In genomic region chr6:131367206-131367873, GRCh38 we compare ENCODE assay signal across 23 cellular contexts.
DNase-seq lines count a peak whose midpoint lies in the region; ATAC-seq, FAIRE-seq and TF ChIP-seq lines count a peak whose summit lies in the region.
"Had no signal": no experiment of that assay in that cellular context is flagged by ENCODE, and none has a peak within 500 bp of the region (broad histone marks: within the 10 kb centered on the region; RNA-seq: fewer than 3 reads in every experiment).

No MANE protein-coding gene starts in this region.

- H2BK20ac ChIP-seq in H9 (ENCODE audit: low read depth, low read length, poor library complexity, severe bottlenecking): no peak overlapping the region

- H3K4me2 ChIP-seq in H9 (ENCODE audit: insufficient read depth, insufficient read length, low read length): no peak overlapping the region
- H3K4me2 ChIP-seq in HepG2 (ENCODE audit: low read depth, low read length): peak overlapping the region; percentile 15; the same call in 1 of the 2 replicates

- peak; percentile 81 for ATAC-seq in HepG2
- no peak for ATAC-seq in activated CD8-positive, alpha-beta T cell treated with anti-CD3 and anti-CD28 coated beads for 36 hours

- H3K9me3 Mint-ChIP-seq in H9: peaks cover 4 to 10% of the 10 kb centered on the region in 2 experiments
- H3K9me3 Mint-ChIP-seq in activated CD8-positive, alpha-beta T cell treated with anti-CD3 and anti-CD28 coated beads for 36 hours: no peaks in the 10 kb centered on the region

- TF ChIP-seq RAD21 in HepG2 (CRISPR knock-in tag; IDR thresholded peaks at IDR 0.05): no peak

- H3K36me3 ChIP-seq in SK-N-MC (ENCODE audit: insufficient read depth, low read length): no peaks in the 10 kb centered on the region
- H3K36me3 ChIP-seq in HepG2 (replicated peaks in 1 of 2; ENCODE audit: control insufficient read depth in 1 of 2, insufficient read depth in 2 of 2, low read length in 2 of 2): no peaks in the 10 kb centered on the region
- no peaks in the 10 kb centered on the region for H3K36me3 ChIP-seq in transverse colon
- H3K36me3 ChIP-seq: SJCRH30 had no signal

- POLR2A ChIA-PET in HepG2 (lab: Yijun Ruan, JAX): no interaction called here
- POLR2A ChIA-PET in activated CD8-positive, alpha-beta T cell treated with anti-CD3 and anti-CD28 coated beads for 36 hours (lab: Charles Lee): no interaction called here

- no peak overlapping the region for H2BK5ac ChIP-seq in H9 (ENCODE audit: insufficient read length, low read length)

- no peak overlapping the region for H2AK5ac ChIP-seq in H9 (ENCODE audit: insufficient read length, low read length)

- H3K27ac ChIP-seq in H9 (ENCODE audit: insufficient read length, low read depth, low read length): no peak overlapping the region
- H3K27ac ChIP-seq in SK-N-MC: peak overlapping the region; percentile 92; the same call in 1 of the 2 replicates
- H3K27ac ChIP-seq in HepG2 (ENCODE audit: extremely low read length, insufficient read depth, low read length): no peak overlapping the region
- peak overlapping the region; percentile 48 to 79 (median 69) for H3K27ac ChIP-seq in transverse colon
- H3K27ac ChIP-seq: SJCRH30 had no signal

- H3K9me3 ChIP-seq in H9 (ENCODE audit: control insufficient read depth, low read depth, low read length) (peaks cover 6% of the 10 kb centered on the region), SK-N-MC (ENCODE audit: low read depth, low read length) (no peaks in the 10 kb centered on the region; the same call in 1 of the 2 replicates), HepG2 (ENCODE audit: low read length) (no peaks in the 10 kb centered on the region), transverse colon (no peaks in the 10 kb centered on the region)
- H3K9me3 ChIP-seq: SJCRH30 had no signal

- H3K79me1 ChIP-seq in H9 (ENCODE audit: insufficient read depth, low read depth, low read length, poor library complexity, severe bottlenecking): no peaks in the 10 kb centered on the region

- no peak overlapping the region for H3K4me3 Mint-ChIP-seq in H9
- H3K4me3 Mint-ChIP-seq in activated CD8-positive, alpha-beta T cell treated with anti-CD3 and anti-CD28 coated beads for 36 hours: no peak overlapping the region

- H3K4ac ChIP-seq in H9 (ENCODE audit: low read depth, low read length): no peak overlapping the region

- TF ChIP-seq EP300 in HepG2 (IDR thresholded peaks at IDR 0.05; ENCODE audit: low read depth in 2 of 2, low read length in 2 of 2) (no peak), HepG2 (CRISPR knock-in tag; IDR thresholded peaks at IDR 0.05; ENCODE audit: borderline replicate concordance) (no peak), transverse colon (IDR thresholded peaks at IDR 0.05; ENCODE audit: low read depth) (no peak)

- no peak overlapping the region for H3K9ac ChIP-seq in H9 (ENCODE audit: extremely low read depth, insufficient read length, low read length)
- H3K9ac ChIP-seq in SK-N-MC (ENCODE audit: insufficient read length): no peak overlapping the region
- no peak overlapping the region for H3K9ac ChIP-seq in HepG2 (ENCODE audit: insufficient read depth, low read depth, low read length)

- H3K56ac ChIP-seq in H9 (ENCODE audit: insufficient read length, low read depth, low read length): no peak overlapping the region

- H3K4me1 ChIP-seq in H9 (ENCODE audit: insufficient read depth, low read length) (0 out of 2 replicates have a peak, but pooled peaks cover 3% of the 10 kb centered on the region), HepG2 (ENCODE audit: insufficient read depth, low read length) (peaks cover 25% of the 10 kb centered on the region), transverse colon (peaks cover 0 to 30% (median 11%) of the 10 kb centered on the region in 4 donors)
- H3K4me1 ChIP-seq: SJCRH30 had no signal

- no peaks in the 10 kb centered on the region; the same call in 1 of the 2 replicates for H3K27me3 Mint-ChIP-seq in H9 (ENCODE audit: low read depth)
- H3K27me3 Mint-ChIP-seq in activated CD8-positive, alpha-beta T cell treated with anti-CD3 and anti-CD28 coated beads for 36 hours: no peaks in the 10 kb centered on the region

- H4K5ac ChIP-seq in H9 (ENCODE audit: insufficient read length, low read depth, low read length): no peak overlapping the region

- no peak for FAIRE-seq in HepG2 (lab: Jason Lieb, UNC)
- FAIRE-seq: D721Med, H54, RCC 7860 had no signal

- TF ChIP-seq CTCF in H9 (conservative IDR thresholded peaks at IDR 0.05) (no peak), HepG2 (CRISPR knock-in tag; IDR thresholded peaks at IDR 0.05) (no peak), transverse colon (IDR thresholded peaks at IDR 0.05) (no peak)
- TF ChIP-seq CTCF in activated CD8-positive, alpha-beta T cell treated with anti-CD3 and anti-CD28 coated beads for 36 hours (IDR thresholded peaks at IDR 0.05): no peak

- H2BK15ac ChIP-seq in H9 (ENCODE audit: low read depth, low read length): no peak overlapping the region

- no CpG with 5 or more reads among the region's 10 CpGs for WGBS in H9 (ENCODE audit: extremely low coverage, insufficient read length, low lambda C conversion rate)
- 25% methylated on average over 10 of the region's 10 CpGs for WGBS in HepG2 (ENCODE audit: low lambda C conversion rate)
- WGBS in transverse colon (ENCODE audit: low coverage in 1 of 2), 2 donors: 60 to 66% methylated on average over 5 to 10 of the region's 10 CpGs

- H4K91ac ChIP-seq in H9 (ENCODE audit: insufficient read length, low read depth, low read length): no peak overlapping the region

- no peak overlapping the region for H3K23ac ChIP-seq in H9 (ENCODE audit: insufficient read length, low read depth, low read length)

- no TSS peak for BruUV-seq in HepG2 (replicated peaks; lab: Mats Ljungman, UMichigan)

- in situ Hi-C loops in HepG2 (cut with HindIII; ENCODE audit: extremely low pct_ligation_motif_present, low pct_unique_long_range_greater_than_20kb) (no loop called here), transverse colon (cut with MboI; ENCODE audit: low pct_ligation_motif_present in 1 of 4, low pct_unique_long_range_greater_than_20kb in 1 of 4, low sequenced_read_pairs in 3 of 4) (no loop called here)

- H4K20me1 ChIP-seq in H9 (ENCODE audit: control insufficient read depth, insufficient read depth, insufficient read length) (no peaks in the 10 kb centered on the region), HepG2 (ENCODE audit: insufficient read depth, low read length) (no peaks in the 10 kb centered on the region)

- H3K36me3 Mint-ChIP-seq in H9 (ENCODE audit: insufficient read depth in 1 of 3, low read depth in 3 of 3): peaks cover 2 to 13% (median 6%) of the 10 kb centered on the region in 3 experiments; a peak in 6 of 7 replicates
- no peaks in the 10 kb centered on the region for H3K36me3 Mint-ChIP-seq in activated CD8-positive, alpha-beta T cell treated with anti-CD3 and anti-CD28 coated beads for 36 hours (ENCODE audit: low read depth)
- H3K36me3 Mint-ChIP-seq: CD14-positive monocyte had no signal

- H3T11ph ChIP-seq in H9 (ENCODE audit: low read length): no peak overlapping the region

- H3K18ac ChIP-seq in H9 (ENCODE audit: insufficient read length, low read depth, low read length): no peak overlapping the region

- H3K14ac ChIP-seq in H9 (ENCODE audit: insufficient read depth, low read length): no peak overlapping the region

- H3K4me3 ChIP-seq in SK-N-MC (no peak overlapping the region), HepG2 (replicated peaks in 1 of 3; ENCODE audit: insufficient read depth in 1 of 3, low read depth in 2 of 3, low read length in 3 of 3) (no peak overlapping the region; a peak in 1 of 6 replicates), transverse colon (no peak overlapping the region)
- H3K4me3 ChIP-seq: SJCRH30 had no signal

- H3K27ac Mint-ChIP-seq in H9: peak overlapping the region; percentile 29 to 66 (median 55); a peak in 2 of 7 replicates
- no peak overlapping the region for H3K27ac Mint-ChIP-seq in activated CD8-positive, alpha-beta T cell treated with anti-CD3 and anti-CD28 coated beads for 36 hours
- H3K27ac Mint-ChIP-seq: CD14-positive monocyte had no signal

- CTCF ChIA-PET in HepG2 (lab: Yijun Ruan, JAX; ENCODE audit: low intra/inter-chr PET ratio, low total read pairs): no interaction called here
- CTCF ChIA-PET in activated CD8-positive, alpha-beta T cell treated with anti-CD3 and anti-CD28 coated beads for 36 hours (lab: Charles Lee): no interaction called here

- H3K23me2 ChIP-seq in H9 (ENCODE audit: insufficient read length, low read depth, low read length, poor library complexity, severe bottlenecking): no peaks in the 10 kb centered on the region

- DNase-seq in H9: no peak
- DNase-seq in SK-N-MC (ENCODE audit: low read depth, low spot score): no peak
- peak; percentile 32 for DNase-seq in HepG2 (ENCODE audit: low spot score)
- peak; percentile 55 for DNase-seq in transverse colon
- DNase-seq in NAMALWA (ENCODE audit: low spot score): no peak
- DNase-seq in activated CD8-positive, alpha-beta T cell treated with anti-CD3 and anti-CD28 coated beads for 36 hours: no peak
- no peak for DNase-seq in activated T-cell treated with anti-CD3 and anti-CD28 coated beads, Interleukin-2, amount 50 U/mL, for 1 hour
- DNase-seq in effector CD8-positive, alpha-beta T cell (lab: John Stamatoyannopoulos, UW): no peak
- DNase-seq: ACHN, DMS53, GDM1, Karpas-422, NCI-H1048, NCI-H1417 treated with DMSO at 0.1 percent for 48 hours, NCI-H1930, NCI-H226, NCI-H524, NCI-H82, SJCRH30 had no signal

- H3K79me2 ChIP-seq in H9 (ENCODE audit: insufficient read depth, low read length) (no peaks in the 10 kb centered on the region), HepG2 (ENCODE audit: insufficient read depth, low read length) (no peaks in the 10 kb centered on the region)

- no peak overlapping the region for H2BK12ac ChIP-seq in H9 (ENCODE audit: insufficient read length, low read depth, low read length)

- intact Hi-C loops in HepG2 (cut with micrococcal nuclease; ENCODE audit: unreplicated experiment) (no loop called here), transverse colon (cut with DNase I; ENCODE audit: low total_unique reads) (no loop called here)
- intact Hi-C loops in activated CD8-positive, alpha-beta T cell treated with anti-CD3 and anti-CD28 coated beads for 36 hours (cut with micrococcal nuclease): no loop called here

- H2BK120ac ChIP-seq in H9 (ENCODE audit: low read depth, low read length, poor library complexity, severe bottlenecking): no peak overlapping the region

- H2AFZ ChIP-seq in H9 (ENCODE audit: low read length): no peak overlapping the region
- H2AFZ ChIP-seq in HepG2 (ENCODE audit: low read length): no peak overlapping the region

- TF ChIP-seq POLR2A in HepG2 (IDR thresholded peaks at IDR 0.05; ENCODE audit: insufficient read depth in 1 of 2, low read depth in 2 of 2, low read length in 2 of 2): no peak
- TF ChIP-seq POLR2A in transverse colon (IDR thresholded peaks at IDR 0.05): no peak

- no peak overlapping the region for H4K8ac ChIP-seq in H9 (replicated peaks; ENCODE audit: insufficient read length, low read depth, low read length)

- H3K4me1 Mint-ChIP-seq in H9: peaks cover 24 to 26% of the 10 kb centered on the region in 2 experiments
- H3K4me1 Mint-ChIP-seq in activated CD8-positive, alpha-beta T cell treated with anti-CD3 and anti-CD28 coated beads for 36 hours (ENCODE audit: low read depth): peaks cover 21% of the 10 kb centered on the region

- no peaks in the 10 kb centered on the region for H3K27me3 ChIP-seq in H9 (ENCODE audit: insufficient read depth, low read length)
- H3K27me3 ChIP-seq in HepG2 (ENCODE audit: control insufficient read depth in 1 of 2, insufficient read depth in 2 of 2, low read length in 2 of 2): no peaks in the 10 kb centered on the region; a peak in 1 of 5 replicates
- no peaks in the 10 kb centered on the region for H3K27me3 ChIP-seq in transverse colon
- H3K27me3 ChIP-seq: SJCRH30 had no signal

Comparison
In these comparisons a context has a peak if more than half of its experiments do, and no peak if none do; other contexts are left out.
1. DNase-seq: peak in HepG2 (single experiment) and transverse colon (single experiment); none in H9 (single experiment), SK-N-MC (single experiment), NAMALWA (single experiment), activated CD8-positive, alpha-beta T cell treated with anti-CD3 and anti-CD28 coated beads for 36 hours (single experiment), activated T-cell treated with anti-CD3 and anti-CD28 coated beads, Interleukin-2, amount 50 U/mL, for 1 hour (single experiment) and effector CD8-positive, alpha-beta T cell (single experiment).
2. H3K27ac ChIP-seq: peak in SK-N-MC (single experiment) and transverse colon (4 of 4); none in H9 (single experiment) and HepG2 (single experiment).